In genomic region chr12:24881227-24881626, GRCh38 we compare ENCODE assay signal across 21 cellular contexts.
DNase-seq lines count a peak whose midpoint lies in the region; ATAC-seq, FAIRE-seq and TF ChIP-seq lines count a peak whose summit lies in the region.
"Had no signal": no experiment of that assay in that cellular context is flagged by ENCODE, and none has a peak within 500 bp of the region (broad histone marks: within the 10 kb centered on the region; RNA-seq: fewer than 3 reads in every experiment).

No MANE protein-coding gene starts in this region.

- H4K20me1 ChIP-seq in GM23338 (replicated peaks; ENCODE audit: insufficient read depth) (peaks cover 12% of the 10 kb centered on the region), astrocyte (ENCODE audit: insufficient read depth, low read length) (peaks cover 9% of the 10 kb centered on the region)

- H2AFZ ChIP-seq in GM23338 (no peak overlapping the region), astrocyte (ENCODE audit: low read depth, low read length) (no peak overlapping the region)
- H2AFZ ChIP-seq: GM23248 had no signal

- H3K36me3 Mint-ChIP-seq in GM23338 (ENCODE audit: low read depth): peaks cover 82% of the 10 kb centered on the region
- peaks cover 26% of the 10 kb centered on the region for H3K36me3 Mint-ChIP-seq in astrocyte (ENCODE audit: low read depth, unreplicated experiment)
- H3K36me3 Mint-ChIP-seq in nephron progenitor cell (ENCODE audit: low read depth): peaks cover 68% of the 10 kb centered on the region
- H3K36me3 Mint-ChIP-seq in stimulated activated memory B cell treated with anti-CD40 and anti-IgM and Interleukin-4, amounts not matched to agents 10 μg/mL and 1 μg/mL and 100 μg/mL, for 72 hours: peaks cover 6% of the 10 kb centered on the region
- H3K36me3 Mint-ChIP-seq: CD4-positive, alpha-beta memory T cell had no signal

- no peak overlapping the region for H3K4me3 Mint-ChIP-seq in GM23338
- no peak overlapping the region for H3K4me3 Mint-ChIP-seq in astrocyte (ENCODE audit: unreplicated experiment)
- H3K4me3 Mint-ChIP-seq in nephron progenitor cell: no peak overlapping the region
- no peak overlapping the region for H3K4me3 Mint-ChIP-seq in stimulated activated memory B cell treated with anti-CD40 and anti-IgM and Interleukin-4, amounts not matched to agents 10 μg/mL and 1 μg/mL and 100 μg/mL, for 72 hours
- H3K4me3 Mint-ChIP-seq: CD14-positive monocyte; CD4-positive, alpha-beta memory T cell had no signal

- DNase-seq in GM23338 (ENCODE audit: low spot score): no peak
- DNase-seq in astrocyte (ENCODE audit: low read depth): peak; percentile 78
- DNase-seq in kidney epithelial cell (ENCODE audit: low read depth): peak; percentile 34
- DNase-seq in nephron progenitor cell: no peak
- no peak for DNase-seq in NCI-H526 (lab: John Stamatoyannopoulos, UW)
- no peak for DNase-seq in MV-4-11 (lab: John Stamatoyannopoulos, UW)
- DNase-seq: CD4-positive, alpha-beta memory T cell; DMS153; DMS79; GDM1; GM23248; HCEC 1CT had no signal

- 0 out of 2 replicates have a peak overlapping the region, but pooled peaks have one; percentile 40 for H3K27ac ChIP-seq in GM23338 (ENCODE audit: low read depth)
- peak overlapping the region; percentile 2 for H3K27ac ChIP-seq in astrocyte (ENCODE audit: low read depth, low read length)
- H3K27ac ChIP-seq: 22Rv1, A549, BLaER1, GM23248 had no signal

- no peak for FAIRE-seq in astrocyte (lab: Jason Lieb, UNC)
- FAIRE-seq: A549, GM12892, GM18507, HepG2 had no signal

- no peaks in the 10 kb centered on the region for H3K9me2 ChIP-seq in GM23338 (ENCODE audit: insufficient read depth)

- H3K27me3 Mint-ChIP-seq in GM23338 (ENCODE audit: insufficient read depth, low read depth, poor library complexity) (peaks cover 3% of the 10 kb centered on the region), astrocyte (ENCODE audit: low read depth, unreplicated experiment) (no peaks in the 10 kb centered on the region), nephron progenitor cell (ENCODE audit: low read depth, poor library complexity) (no peaks in the 10 kb centered on the region)
- no peaks in the 10 kb centered on the region for H3K27me3 Mint-ChIP-seq in stimulated activated memory B cell treated with anti-CD40 and anti-IgM and Interleukin-4, amounts not matched to agents 10 μg/mL and 1 μg/mL and 100 μg/mL, for 72 hours
- H3K27me3 Mint-ChIP-seq: CD4-positive, alpha-beta memory T cell had no signal

- TF ChIP-seq CTCF in GM23338 (conservative IDR thresholded peaks at IDR 0.05; ENCODE audit: low read depth in 2 of 2): no peak
- TF ChIP-seq CTCF in astrocyte (IDR thresholded peaks at IDR 0.05; ENCODE audit: insufficient read depth, low read depth, low read length): no peak
- TF ChIP-seq CTCF in kidney epithelial cell (IDR thresholded peaks at IDR 0.05; ENCODE audit: insufficient read depth, low read length, poor library complexity, severe bottlenecking): no peak
- no peak for TF ChIP-seq CTCF in nephron progenitor cell (IDR thresholded peaks at IDR 0.05)

- H3K4me1 Mint-ChIP-seq in GM23338 (0 out of 3 replicates have a peak, but pooled peaks cover 2% of the 10 kb centered on the region), astrocyte (ENCODE audit: low read depth, unreplicated experiment) (peaks cover 11% of the 10 kb centered on the region), nephron progenitor cell (peaks cover 16% of the 10 kb centered on the region)
- no peaks in the 10 kb centered on the region for H3K4me1 Mint-ChIP-seq in stimulated activated memory B cell treated with anti-CD40 and anti-IgM and Interleukin-4, amounts not matched to agents 10 μg/mL and 1 μg/mL and 100 μg/mL, for 72 hours
- H3K4me1 Mint-ChIP-seq: CD4-positive, alpha-beta memory T cell had no signal

- H3K4me2 ChIP-seq in GM23338 (no peak overlapping the region), astrocyte (ENCODE audit: low read length) (no peak overlapping the region)
- H3K4me2 ChIP-seq: A549, BLaER1 had no signal

- H3K27me3 ChIP-seq in GM23338 (ENCODE audit: insufficient read depth) (no peaks in the 10 kb centered on the region), astrocyte (ENCODE audit: insufficient read depth, low read length) (no peaks in the 10 kb centered on the region), kidney epithelial cell (ENCODE audit: control insufficient read depth, insufficient read depth, low read length) (no peaks in the 10 kb centered on the region)
- H3K27me3 ChIP-seq: BLaER1 had no signal

- no peak overlapping the region for H3K4me3 ChIP-seq in GM23338
- no peak overlapping the region for H3K4me3 ChIP-seq in astrocyte (ENCODE audit: insufficient read depth, low read depth, low read length)
- no peak overlapping the region for H3K4me3 ChIP-seq in kidney epithelial cell (ENCODE audit: low read depth, low read length)
- H3K4me3 ChIP-seq: A549, BLaER1, GM23248 had no signal

- peaks cover 40% of the 10 kb centered on the region for H3K79me2 ChIP-seq in GM23338 (replicated peaks; ENCODE audit: insufficient read depth)
- H3K79me2 ChIP-seq in astrocyte (ENCODE audit: insufficient read depth, low read length): peaks cover 10% of the 10 kb centered on the region

- H3K36me3 ChIP-seq in GM23338 (ENCODE audit: insufficient read depth): peaks cover 10% of the 10 kb centered on the region; the same call in 1 of the 2 replicates
- peaks cover 8% of the 10 kb centered on the region for H3K36me3 ChIP-seq in astrocyte (ENCODE audit: insufficient read depth, low read length)
- no peaks in the 10 kb centered on the region for H3K36me3 ChIP-seq in kidney epithelial cell (ENCODE audit: control insufficient read depth, insufficient read depth, low read length)

- H3K27ac Mint-ChIP-seq in GM23338 (no peak overlapping the region), astrocyte (ENCODE audit: unreplicated experiment) (no peak overlapping the region), nephron progenitor cell (peak overlapping the region; percentile 79)
- H3K27ac Mint-ChIP-seq in stimulated activated memory B cell treated with anti-CD40 and anti-IgM and Interleukin-4, amounts not matched to agents 10 μg/mL and 1 μg/mL and 100 μg/mL, for 72 hours: no peak overlapping the region
- H3K27ac Mint-ChIP-seq: CD14-positive monocyte; CD4-positive, alpha-beta memory T cell had no signal

- H3K4me1 ChIP-seq in GM23338 (ENCODE audit: insufficient read depth) (no peaks in the 10 kb centered on the region; the same call in 1 of the 2 replicates), astrocyte (ENCODE audit: insufficient read depth, low read length) (no peaks in the 10 kb centered on the region)
- H3K4me1 ChIP-seq: A549 had no signal

- no peaks in the 10 kb centered on the region; the same call in 2 of the 3 replicates for H3K9me3 Mint-ChIP-seq in GM23338
- no peaks in the 10 kb centered on the region for H3K9me3 Mint-ChIP-seq in astrocyte (ENCODE audit: unreplicated experiment)
- H3K9me3 Mint-ChIP-seq in nephron progenitor cell: no peaks in the 10 kb centered on the region
- no peaks in the 10 kb centered on the region for H3K9me3 Mint-ChIP-seq in stimulated activated memory B cell treated with anti-CD40 and anti-IgM and Interleukin-4, amounts not matched to agents 10 μg/mL and 1 μg/mL and 100 μg/mL, for 72 hours
- H3K9me3 Mint-ChIP-seq: CD14-positive monocyte had no signal

- no peak for ATAC-seq in GM23338
- ATAC-seq in HG03521 (IDR thresholded peaks at IDR 0.05; ENCODE audit: unreplicated experiment): no peak
- no peak for ATAC-seq in stimulated activated memory B cell treated with anti-CD40 and anti-IgM and Interleukin-4, amounts not matched to agents 10 μg/mL and 1 μg/mL and 100 μg/mL, for 72 hours
- ATAC-seq: A549, HepG2 had no signal

- no peaks in the 10 kb centered on the region for H3F3A ChIP-seq in GM23338 (replicated peaks; ENCODE audit: low read depth)

- H3K9ac ChIP-seq in astrocyte (ENCODE audit: low read length): no peak overlapping the region
- H3K9ac ChIP-seq: BLaER1, GM23248 had no signal

- no peaks in the 10 kb centered on the region for H3K9me3 ChIP-seq in astrocyte (ENCODE audit: insufficient read depth, low read depth, low read length)
- H3K9me3 ChIP-seq: A549, BLaER1 had no signal

TF ChIP-seq in GM23338, 12 proteins besides CTCF, POLR2A, EP300 and RAD21 (continues in another document):
- TF ChIP-seq NANOG (IDR thresholded peaks at IDR 0.05; ENCODE audit: borderline replicate concordance) (no peak), ZNF331 (CRISPR knock-in tag; IDR thresholded peaks at IDR 0.05; ENCODE audit: low read depth) (no peak), CREB1 (CRISPR knock-in tag; IDR thresholded peaks at IDR 0.05; ENCODE audit: low read depth) (no peak), EZH2 (IDR thresholded peaks at IDR 0.05; ENCODE audit: low read depth, unreplicated experiment) (no peak)

Comparison
In these comparisons a context has a peak if more than half of its experiments do, and no peak if none do; other contexts are left out.
1. DNase-seq: peak in astrocyte (single experiment) and kidney epithelial cell (single experiment); none in GM23338 (single experiment), nephron progenitor cell (single experiment), NCI-H526 (0 of 2) and MV-4-11 (single experiment).